Comparison of ENCODE assay signal across 14 cellular contexts in the genomic region with DNA sequence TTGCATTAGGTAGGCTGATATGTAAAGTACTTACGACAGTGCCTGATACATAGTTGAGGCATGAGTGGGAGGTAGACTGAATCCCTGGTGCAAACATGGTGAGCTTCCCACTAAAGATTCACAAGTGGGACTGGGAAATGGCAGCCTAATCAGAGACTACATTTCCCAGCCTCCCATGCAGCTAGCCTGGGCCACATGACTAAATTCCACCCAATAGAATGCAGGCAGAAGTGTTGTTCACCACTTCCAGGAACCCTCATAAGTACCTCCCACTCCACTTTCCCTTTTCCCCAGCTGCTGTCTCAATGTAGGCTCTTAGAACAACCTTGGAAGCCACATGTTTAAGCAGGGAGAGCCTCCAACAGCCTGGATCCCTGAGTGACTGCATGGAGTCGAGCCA.
DNase-seq lines count a peak whose midpoint lies in the region; ATAC-seq, FAIRE-seq and TF ChIP-seq lines count a peak whose summit lies in the region.
"Had no signal": no experiment of that assay in that cellular context is flagged by ENCODE, and none has a peak within 500 bp of the region (broad histone marks: within the 10 kb centered on the region; RNA-seq: fewer than 3 reads in every experiment).

No MANE protein-coding gene starts in this region.

- H3K9ac ChIP-seq in K562 (ENCODE audit: insufficient read depth in 1 of 2, low read depth in 2 of 2, low read length in 2 of 2): peak overlapping the region in 1 of 2 experiments; percentile 17; a peak in 3 of 4 replicates
- H3K9ac ChIP-seq in mesenchymal stem cell (ENCODE audit: low read length): no peak overlapping the region

- ATAC-seq in activated CD4-positive, alpha-beta T cell treated with anti-CD3 and anti-CD28 coated beads for 36 hours: peak; percentile 42
- ATAC-seq in K562: peak; percentile 98
- ATAC-seq in HG03378 (IDR thresholded peaks at IDR 0.05; ENCODE audit: unreplicated experiment): no peak
- ATAC-seq: heart left ventricle had no signal

- H3K9me3 ChIP-seq in K562 (replicated peaks; ENCODE audit: control insufficient read depth, insufficient read depth, low read depth, low read length) (peaks cover 8% of the 10 kb centered on the region), mesenchymal stem cell (ENCODE audit: control insufficient read depth, low read length) (peaks cover 7% of the 10 kb centered on the region)

- no peak overlapping the region for H2BK12ac ChIP-seq in mesenchymal stem cell (ENCODE audit: low read length in 2 of 2)

- H3K4me2 ChIP-seq in K562 (ENCODE audit: insufficient read depth, low read length) (peak overlapping the region; percentile 41), mesenchymal stem cell (ENCODE audit: low read length, poor library complexity, severe bottlenecking) (no peak overlapping the region)

- no peak overlapping the region for H3K4me3 Mint-ChIP-seq in activated CD4-positive, alpha-beta T cell treated with anti-CD3 and anti-CD28 coated beads for 36 hours
- H3K4me3 Mint-ChIP-seq: naive B cell had no signal

- BruUV-seq in K562 (replicated peaks; lab: Mats Ljungman, UMichigan): no TSS peak

- H3K4me3 ChIP-seq in K562 (no peak overlapping the region), mesenchymal stem cell (ENCODE audit: insufficient read depth in 1 of 2, low read depth in 1 of 2, low read length in 2 of 2) (no peak overlapping the region)
- H3K4me3 ChIP-seq: heart left ventricle had no signal

- TF ChIP-seq POLR2A in K562 (conservative IDR thresholded peaks at IDR 0.05): no peak

- H3K36me3 Mint-ChIP-seq in activated CD4-positive, alpha-beta T cell treated with anti-CD3 and anti-CD28 coated beads for 36 hours (ENCODE audit: low read depth): no peaks in the 10 kb centered on the region

- peak overlapping the region; percentile 97 for H2AFZ ChIP-seq in K562 (ENCODE audit: low read depth, low read length)
- H2AFZ ChIP-seq in mesenchymal stem cell (ENCODE audit: low read depth, low read length): no peak overlapping the region

- no peak overlapping the region for H3K14ac ChIP-seq in mesenchymal stem cell (ENCODE audit: low read length in 2 of 2)

- no peak overlapping the region for H4K8ac ChIP-seq in mesenchymal stem cell (ENCODE audit: low read length)

- CTCF ChIA-PET in activated CD4-positive, alpha-beta T cell treated with anti-CD3 and anti-CD28 coated beads for 36 hours (lab: Charles Lee): no interaction called here
- CTCF ChIA-PET in K562 (lab: Yijun Ruan, JAX; ENCODE audit: low intra/inter-chr PET ratio): no interaction called here

- no peaks in the 10 kb centered on the region for H3K79me1 ChIP-seq in mesenchymal stem cell (replicated peaks; ENCODE audit: low read length, poor library complexity, severe bottlenecking)

- no peaks in the 10 kb centered on the region for H4K20me1 ChIP-seq in K562 (replicated peaks; ENCODE audit: control insufficient read depth, insufficient read depth, low read length)

- no peaks in the 10 kb centered on the region for H3K27me3 ChIP-seq in K562 (ENCODE audit: control insufficient read depth in 2 of 2, insufficient read depth in 2 of 2, low read length in 2 of 2)
- H3K27me3 ChIP-seq in mesenchymal stem cell (ENCODE audit: control insufficient read depth in 1 of 2, insufficient read depth in 1 of 2, low read length in 2 of 2): no peaks in the 10 kb centered on the region

- H3K27ac ChIP-seq in K562 (ENCODE audit: extremely low read depth, low read depth, low read length) (peak overlapping the region; percentile 54), mesenchymal stem cell (ENCODE audit: low read length, poor library complexity, severe bottlenecking) (no peak overlapping the region)
- H3K27ac ChIP-seq: heart left ventricle had no signal

- no peaks in the 10 kb centered on the region for H3K9me1 ChIP-seq in K562 (ENCODE audit: control insufficient read depth, insufficient read depth, low read length)

- peak; percentile 20 for DNase-seq in activated CD4-positive, alpha-beta T cell treated with anti-CD3 and anti-CD28 coated beads for 36 hours
- DNase-seq in activated CD4-positive, alpha-beta T cell treated with anti-CD3 and anti-CD28 coated beads, Interleukin-2, amount 50 U/mL, for 4 hours: no peak
- peak; percentile 28 for DNase-seq in NCI-H2029 (lab: John Stamatoyannopoulos, UW)
- DNase-seq in K562 (ENCODE audit: extremely low read depth in 1 of 4, low spot score in 3 of 4): peak; percentile 66 to 88 (median 77)
- peak; percentile 6 for DNase-seq in mesenchymal stem cell
- DNase-seq in NCI-H1417 treated with DMSO at 0.1 percent for 48 hours (lab: John Stamatoyannopoulos, UW): no peak
- DNase-seq in SK-N-DZ (ENCODE audit: low spot score): no peak
- DNase-seq: activated CD4-positive, CD25-positive, alpha-beta regulatory T cell; AML-193; heart left ventricle; naive B cell; NCI-H526 had no signal

- in situ Hi-C loops in K562 (cut with MboI): no loop called here

- no peak for TF ChIP-seq EP300 in K562 (IDR thresholded peaks at IDR 0.05; ENCODE audit: low read length)

- H2BK5ac ChIP-seq in mesenchymal stem cell (ENCODE audit: low read depth, low read length, poor library complexity, severe bottlenecking): no peak overlapping the region

- no peak overlapping the region for H2BK120ac ChIP-seq in mesenchymal stem cell (ENCODE audit: low read depth, low read length)

- intact Hi-C loops in activated CD4-positive, alpha-beta T cell treated with anti-CD3 and anti-CD28 coated beads for 36 hours (cut with DNase I, micrococcal nuclease): no loop called here
- intact Hi-C loops in K562 (cut with micrococcal nuclease): no loop called here

- H3K27ac Mint-ChIP-seq in activated CD4-positive, alpha-beta T cell treated with anti-CD3 and anti-CD28 coated beads for 36 hours: no peak overlapping the region
- H3K27ac Mint-ChIP-seq: naive B cell had no signal

- no peak overlapping the region for H3K4ac ChIP-seq in mesenchymal stem cell (ENCODE audit: low read depth in 1 of 2, low read length in 2 of 2)

- peaks cover 2% of the 10 kb centered on the region for H3K9me3 Mint-ChIP-seq in activated CD4-positive, alpha-beta T cell treated with anti-CD3 and anti-CD28 coated beads for 36 hours (ENCODE audit: low read depth)

- H3K4me1 Mint-ChIP-seq in activated CD4-positive, alpha-beta T cell treated with anti-CD3 and anti-CD28 coated beads for 36 hours: no peaks in the 10 kb centered on the region
- H3K4me1 Mint-ChIP-seq: naive B cell had no signal

- peak; percentile 96 for FAIRE-seq in K562 (lab: Jason Lieb, UNC)
- FAIRE-seq: GM12891 had no signal

- H3K4me1 ChIP-seq in K562 (replicated peaks in 1 of 2; ENCODE audit: control insufficient read depth in 2 of 2, insufficient read depth in 2 of 2, low read length in 2 of 2) (peaks cover 13 to 25% of the 10 kb centered on the region in 2 experiments; a peak in 4 of 5 replicates), mesenchymal stem cell (ENCODE audit: control insufficient read depth, insufficient read depth, low read depth, low read length) (peaks cover 10% of the 10 kb centered on the region)

- H2AK5ac ChIP-seq in mesenchymal stem cell (ENCODE audit: low read length, severe bottlenecking): no peak overlapping the region

- 7% methylated on average over 2 of the region's 2 CpGs for WGBS in K562 (ENCODE audit: insufficient coverage, low coverage, missing lambda C conversion rate)
- WGBS in mesenchymal stem cell: 90% methylated on average over 1 of the region's 2 CpGs

- H3K23ac ChIP-seq in mesenchymal stem cell (ENCODE audit: low read length in 2 of 2): no peak overlapping the region

- no peak for TF ChIP-seq CTCF in K562 (IDR thresholded peaks at IDR 0.05 in 2 of 3, conservative IDR thresholded peaks at IDR 0.05 in 1 of 3; ENCODE audit: insufficient read depth in 2 of 3, low read depth in 1 of 3, low read length in 3 of 3)

- no peak overlapping the region for H4K91ac ChIP-seq in mesenchymal stem cell (ENCODE audit: low read length)

- no peak overlapping the region for H3K18ac ChIP-seq in mesenchymal stem cell (ENCODE audit: low read depth in 1 of 2, low read length in 2 of 2)

- no peaks in the 10 kb centered on the region for H3K79me2 ChIP-seq in K562 (ENCODE audit: control insufficient read depth, insufficient read depth, low read length)

- peaks cover 12% of the 10 kb centered on the region for H3K27me3 Mint-ChIP-seq in activated CD4-positive, alpha-beta T cell treated with anti-CD3 and anti-CD28 coated beads for 36 hours

- TF ChIP-seq RAD21 in K562 (CRISPR knock-in tag; conservative IDR thresholded peaks at IDR 0.05 in 1 of 2, IDR thresholded peaks at IDR 0.05 in 1 of 2): no peak

- POLR2A ChIA-PET in activated CD4-positive, alpha-beta T cell treated with anti-CD3 and anti-CD28 coated beads for 36 hours (lab: Charles Lee): no interaction called here
- POLR2A ChIA-PET in K562 (lab: Yijun Ruan, JAX): interaction anchor here (1.1 kb wide), 1 partner anchor 13 kb away, joined by 3 read pairs; no protein-coding TSS in a partner anchor

- H2BK15ac ChIP-seq in mesenchymal stem cell (ENCODE audit: low read depth, poor library complexity, severe bottlenecking): no peak overlapping the region

- H3K36me3 ChIP-seq in K562 (ENCODE audit: control insufficient read depth, insufficient read depth, low read length): no peaks in the 10 kb centered on the region
- H3K36me3 ChIP-seq in mesenchymal stem cell (ENCODE audit: control insufficient read depth in 1 of 2, insufficient read depth in 2 of 2, low read depth in 1 of 2, low read length in 2 of 2): no peaks in the 10 kb centered on the region
- H3K36me3 ChIP-seq: heart left ventricle had no signal

TF ChIP-seq in K562, 482 proteins besides CTCF, POLR2A, EP300 and RAD21 (continues in another document):
- 0 out of 4 replicates have a peak, but pooled peaks of 1 of the 2 experiments have one; percentile 20 for TF ChIP-seq TRIM24 (IDR thresholded peaks at IDR 0.05)
- TF ChIP-seq ZNF253 (CRISPR knock-in tag; conservative IDR thresholded peaks at IDR 0.05): no peak
- no peak for TF ChIP-seq MAFF (IDR thresholded peaks at IDR 0.05; ENCODE audit: low read length)
- TF ChIP-seq ZNF717 (CRISPR knock-in tag; IDR thresholded peaks at IDR 0.05): no peak
- TF ChIP-seq ZNF239 (CRISPR knock-in tag; IDR thresholded peaks at IDR 0.05): no peak
- TF ChIP-seq RAD51 (IDR thresholded peaks at IDR 0.05; ENCODE audit: borderline replicate concordance, low read depth): peak; percentile 91
- TF ChIP-seq TOE1 (IDR thresholded peaks at IDR 0.05; ENCODE audit: borderline replicate concordance): no peak
- no peak for TF ChIP-seq TOE1 (CRISPR knock-in tag; IDR thresholded peaks at IDR 0.05; ENCODE audit: borderline replicate concordance, low read depth)
- no peak for TF ChIP-seq CBX2 (IDR thresholded peaks at IDR 0.05; ENCODE audit: insufficient read depth, low read length, poor library complexity, severe bottlenecking)
- 0 out of 2 replicates have a peak, but pooled peaks have one; percentile 15 for TF ChIP-seq CREB1 (IDR thresholded peaks at IDR 0.05)
- TF ChIP-seq CREB1 (CRISPR knock-in tag; IDR thresholded peaks at IDR 0.05): no peak
- TF ChIP-seq DNMT1 (IDR thresholded peaks at IDR 0.05): no peak
- TF ChIP-seq FOS (IDR thresholded peaks at IDR 0.05; ENCODE audit: extremely low read depth, insufficient read length): peak; percentile 40
- TF ChIP-seq NFYB (IDR thresholded peaks at IDR 0.05; ENCODE audit: extremely low read depth, insufficient read length): peak; percentile 63
- TF ChIP-seq BCL6 (CRISPR knock-in tag; IDR thresholded peaks at IDR 0.05): no peak

Comparison
In these comparisons a context has a peak if more than half of its experiments do, and no peak if none do; other contexts are left out.
1. DNase-seq: peak in activated CD4-positive, alpha-beta T cell treated with anti-CD3 and anti-CD28 coated beads for 36 hours (single experiment), NCI-H2029 (single experiment), K562 (4 of 4) and mesenchymal stem cell (single experiment); none in activated CD4-positive, alpha-beta T cell treated with anti-CD3 and anti-CD28 coated beads, Interleukin-2, amount 50 U/mL, for 4 hours (0 of 2), NCI-H1417 treated with DMSO at 0.1 percent for 48 hours (single experiment) and SK-N-DZ (single experiment).